1 cellular context compared by ENCODE assay signal in the genomic region with DNA sequence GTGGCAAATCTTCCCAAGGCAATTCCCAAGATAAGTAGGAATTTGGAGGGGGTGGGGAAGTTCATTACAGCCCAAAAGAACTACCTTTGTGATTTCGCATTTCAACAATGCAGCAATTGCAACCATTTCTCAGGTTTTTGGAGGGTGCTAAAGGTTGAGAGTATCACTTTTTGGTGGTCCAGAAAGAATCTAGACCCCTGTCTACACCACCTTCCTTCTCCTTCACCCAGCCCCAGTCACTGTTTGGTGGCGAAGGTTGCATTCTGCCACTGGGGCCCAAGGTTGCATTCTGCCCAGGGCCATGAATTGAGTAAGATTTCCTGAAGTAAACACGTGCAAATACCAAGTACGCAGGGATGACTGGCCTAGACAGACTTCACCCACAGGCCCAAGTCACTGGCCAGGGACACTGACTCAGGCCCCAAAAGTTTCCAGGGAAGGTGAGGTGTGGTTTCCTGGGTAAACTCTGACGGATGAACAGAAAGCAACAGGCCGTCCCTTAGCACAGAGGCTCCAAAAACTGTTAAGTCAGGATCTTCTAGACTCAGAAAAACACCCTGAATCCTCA.
TF ChIP-seq lines count a peak whose summit lies in the region.

No MANE protein-coding gene starts in this region.

TF ChIP-seq in K562, 482 proteins besides CTCF, POLR2A, EP300 and RAD21 (continued from another document):
- TF ChIP-seq, protein P1, sequence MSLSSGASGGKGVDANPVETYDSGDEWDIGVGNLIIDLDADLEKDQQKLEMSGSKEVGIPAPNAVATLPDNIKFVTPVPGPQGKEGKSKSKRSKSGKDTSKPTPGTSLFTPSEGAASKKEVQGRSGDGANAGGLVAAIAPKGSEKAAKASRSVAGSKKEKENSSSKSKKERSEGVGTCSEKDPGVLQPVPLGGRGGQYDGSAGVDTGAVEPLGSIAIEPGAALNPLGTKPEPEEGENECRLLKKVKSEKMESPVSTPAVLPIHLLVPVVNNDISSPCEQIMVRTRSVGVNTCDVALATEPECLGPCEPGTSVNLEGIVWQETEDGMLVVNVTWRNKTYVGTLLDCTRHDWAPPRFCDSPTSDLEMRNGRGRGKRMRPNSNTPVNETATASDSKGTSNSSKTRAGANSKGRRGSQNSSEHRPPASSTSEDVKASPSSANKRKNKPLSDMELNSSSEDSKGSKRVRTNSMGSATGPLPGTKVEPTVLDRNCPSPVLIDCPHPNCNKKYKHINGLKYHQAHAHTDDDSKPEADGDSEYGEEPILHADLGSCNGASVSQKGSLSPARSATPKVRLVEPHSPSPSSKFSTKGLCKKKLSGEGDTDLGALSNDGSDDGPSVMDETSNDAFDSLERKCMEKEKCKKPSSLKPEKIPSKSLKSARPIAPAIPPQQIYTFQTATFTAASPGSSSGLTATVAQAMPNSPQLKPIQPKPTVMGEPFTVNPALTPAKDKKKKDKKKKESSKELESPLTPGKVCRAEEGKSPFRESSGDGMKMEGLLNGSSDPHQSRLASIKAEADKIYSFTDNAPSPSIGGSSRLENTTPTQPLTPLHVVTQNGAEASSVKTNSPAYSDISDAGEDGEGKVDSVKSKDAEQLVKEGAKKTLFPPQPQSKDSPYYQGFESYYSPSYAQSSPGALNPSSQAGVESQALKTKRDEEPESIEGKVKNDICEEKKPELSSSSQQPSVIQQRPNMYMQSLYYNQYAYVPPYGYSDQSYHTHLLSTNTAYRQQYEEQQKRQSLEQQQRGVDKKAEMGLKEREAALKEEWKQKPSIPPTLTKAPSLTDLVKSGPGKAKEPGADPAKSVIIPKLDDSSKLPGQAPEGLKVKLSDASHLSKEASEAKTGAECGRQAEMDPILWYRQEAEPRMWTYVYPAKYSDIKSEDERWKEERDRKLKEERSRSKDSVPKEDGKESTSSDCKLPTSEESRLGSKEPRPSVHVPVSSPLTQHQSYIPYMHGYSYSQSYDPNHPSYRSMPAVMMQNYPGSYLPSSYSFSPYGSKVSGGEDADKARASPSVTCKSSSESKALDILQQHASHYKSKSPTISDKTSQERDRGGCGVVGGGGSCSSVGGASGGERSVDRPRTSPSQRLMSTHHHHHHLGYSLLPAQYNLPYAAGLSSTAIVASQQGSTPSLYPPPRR (CRISPR knock-in tag; IDR thresholded peaks at IDR 0.05; ENCODE audit: borderline replicate concordance): no peak
- TF ChIP-seq CEBPG (CRISPR knock-in tag; IDR thresholded peaks at IDR 0.05): no peak
- no peak for TF ChIP-seq CEBPG (tag; conservative IDR thresholded peaks at IDR 0.05 in 1 of 2, IDR thresholded peaks at IDR 0.05 in 1 of 2)
- TF ChIP-seq STAG1 (CRISPR knock-in tag; IDR thresholded peaks at IDR 0.05; ENCODE audit: borderline replicate concordance): no peak
- TF ChIP-seq JUND (IDR thresholded peaks at IDR 0.05; ENCODE audit: borderline replicate concordance, low read depth, low read length): no peak
- TF ChIP-seq JUND (tag; IDR thresholded peaks at IDR 0.05; ENCODE audit: borderline replicate concordance, low read depth, low read length): peak; percentile 20; the same call in 1 of the 3 replicates
- TF ChIP-seq, protein P2, sequence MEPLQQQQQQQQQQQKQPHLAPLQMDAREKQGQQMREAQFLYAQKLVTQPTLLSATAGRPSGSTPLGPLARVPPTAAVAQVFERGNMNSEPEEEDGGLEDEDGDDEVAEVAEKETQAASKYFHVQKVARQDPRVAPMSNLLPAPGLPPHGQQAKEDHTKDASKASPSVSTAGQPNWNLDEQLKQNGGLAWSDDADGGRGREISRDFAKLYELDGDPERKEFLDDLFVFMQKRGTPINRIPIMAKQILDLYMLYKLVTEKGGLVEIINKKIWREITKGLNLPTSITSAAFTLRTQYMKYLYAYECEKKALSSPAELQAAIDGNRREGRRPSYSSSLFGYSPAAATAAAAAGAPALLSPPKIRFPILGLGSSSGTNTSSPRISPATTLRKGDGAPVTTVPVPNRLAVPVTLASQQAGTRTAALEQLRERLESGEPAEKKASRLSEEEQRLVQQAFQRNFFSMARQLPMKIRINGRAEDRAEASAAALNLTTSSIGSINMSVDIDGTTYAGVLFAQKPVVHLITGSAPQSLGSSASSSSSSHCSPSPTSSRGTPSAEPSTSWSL (CRISPR knock-in tag; IDR thresholded peaks at IDR 0.05; ENCODE audit: borderline replicate concordance): no peak
- no peak; the same call in 1 of the 2 replicates for TF ChIP-seq KAT7 (CRISPR knock-in tag; IDR thresholded peaks at IDR 0.05; ENCODE audit: borderline replicate concordance)
